1 cellular context compared by ENCODE assay signal in genomic region chr5:96952118-96952750, GRCh38.
TF ChIP-seq lines count a peak whose summit lies in the region.

No MANE protein-coding gene starts in this region.

TF ChIP-seq in WTC11, 78 proteins besides CTCF, POLR2A, EP300 and RAD21 (continued from another document):
- TF ChIP-seq ARID4B (CRISPR knock-in tag; IDR thresholded peaks at IDR 0.05; ENCODE audit: borderline replicate concordance) (no peak), TEAD4 (CRISPR knock-in tag; IDR thresholded peaks at IDR 0.05) (no peak)
